10 cellular contexts compared by ENCODE assay signal in genomic region chr12:104328790-104329189, GRCh38.
"Had no signal": no experiment of that assay in that cellular context is flagged by ENCODE, and none has a peak within 500 bp of the region (broad histone marks: within the 10 kb centered on the region; RNA-seq: fewer than 3 reads in every experiment).

No MANE protein-coding gene starts in this region.

- H3K27me3 Mint-ChIP-seq: IgD-negative memory B cell had no signal

- H3K27ac ChIP-seq: HL-60, KMS-11 had no signal

- H3K4me3 Mint-ChIP-seq: GM23338, H9, IgD-negative memory B cell had no signal

- ATAC-seq: GM23338 had no signal

- H3K4me3 ChIP-seq: GM23338 had no signal

- H3K9ac ChIP-seq: KMS-11 had no signal

- H3K4me1 Mint-ChIP-seq: GM23338, H9, IgD-negative memory B cell had no signal

- H3K27ac Mint-ChIP-seq: GM23338, IgD-negative memory B cell had no signal

- H3K9me3 Mint-ChIP-seq: IgD-negative memory B cell had no signal

- FAIRE-seq: H1, H54, HepG2 had no signal

- H2AFZ ChIP-seq: GM23338 had no signal

- DNase-seq: H9, HCEC 1CT, KBM-7 had no signal

- H3K4me2 ChIP-seq: GM23338, KMS-11 had no signal
